9 cellular contexts compared by ENCODE assay signal in the genomic region with DNA sequence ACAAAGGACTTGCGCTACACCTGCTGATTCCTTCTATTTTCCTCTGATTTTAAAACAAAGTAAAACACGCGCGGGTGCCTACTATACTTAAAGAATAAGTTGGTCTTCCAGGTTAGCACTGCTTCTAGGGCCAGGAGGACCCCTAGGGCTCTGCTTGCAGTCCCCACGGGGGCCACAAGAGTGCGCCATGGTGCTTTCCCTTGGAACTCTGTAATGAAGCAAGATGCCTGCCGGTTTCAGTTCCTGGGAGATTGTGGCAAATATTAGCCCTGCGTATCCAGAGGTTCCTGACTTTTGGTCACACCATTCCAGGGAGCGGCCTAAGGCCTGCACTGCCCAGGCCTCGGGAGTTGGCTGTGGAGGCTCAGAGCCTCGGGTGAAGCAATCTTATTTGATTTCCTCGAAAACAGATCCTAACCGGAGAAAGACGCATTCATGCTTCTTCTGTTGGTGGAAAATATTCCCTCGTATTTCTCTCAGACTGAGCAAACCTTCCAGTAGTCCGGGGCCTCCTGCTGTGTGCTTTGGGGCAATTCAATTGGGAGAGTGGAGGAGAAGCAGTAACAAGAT. TPM values are rescaled to one million over a fixed set of nuclear protein-coding genes. Genes with fewer than 3 reads are reported as not detected.
DNase-seq lines count a peak whose midpoint lies in the region; ATAC-seq, FAIRE-seq and TF ChIP-seq lines count a peak whose summit lies in the region.
"Had no signal": no experiment of that assay in that cellular context is flagged by ENCODE, and none has a peak within 500 bp of the region (broad histone marks: within the 10 kb centered on the region; RNA-seq: fewer than 3 reads in every experiment).

No MANE protein-coding gene starts in this region.

- H4K20me1 ChIP-seq in osteoblast (ENCODE audit: insufficient read depth, low read length): no peaks in the 10 kb centered on the region

- DNase-seq in EL: peak; percentile 77
- DNase-seq in Kasumi-1 (lab: John Stamatoyannopoulos, UW): peak; percentile 64 to 75
- DNase-seq in RKO (ENCODE audit: low spot score): peak; percentile 75
- peak; percentile 12 for DNase-seq in activated effector memory CD4-positive, alpha-beta T cell treated with Interleukin-2 at 50 U/mL for 16 hours
- DNase-seq in frontal cortex (ENCODE audit: low spot score in 2 of 2): peak; percentile 32 to 62
- DNase-seq in osteoblast (ENCODE audit: insufficient read length, low spot score, missing footprints): peak; percentile 92
- DNase-seq in thyroid gland: peak; percentile 80 to 81

- peak overlapping the region; percentile 60 for H3K4me3 ChIP-seq in osteoblast (ENCODE audit: insufficient read depth, low read length)
- H3K4me3 ChIP-seq in thyroid gland (replicated peaks in 1 of 3): no peak overlapping the region

- 32 to 47% methylated on average over 13 to 16 of the region's 16 CpGs for WGBS in thyroid gland, 2 donors

- intact Hi-C loops in thyroid gland (cut with DNase I): no loop called here

- H3K79me2 ChIP-seq in osteoblast (ENCODE audit: insufficient read depth, low read length): no peaks in the 10 kb centered on the region

- TF ChIP-seq POLR2A in thyroid gland (IDR thresholded peaks at IDR 0.05): no peak

- peaks cover 34% of the 10 kb centered on the region for H3K4me1 ChIP-seq in osteoblast (ENCODE audit: insufficient read depth, low read length)
- H3K4me1 ChIP-seq in thyroid gland: peaks cover 6 to 9% of the 10 kb centered on the region in 2 donors

- no peak for ATAC-seq in HG03095 (IDR thresholded peaks at IDR 0.05; ENCODE audit: unreplicated experiment)

- H3K9me3 ChIP-seq in osteoblast (ENCODE audit: low read depth, low read length): no peaks in the 10 kb centered on the region
- H3K9me3 ChIP-seq in thyroid gland: no peaks in the 10 kb centered on the region

- peak; percentile 99 for TF ChIP-seq CTCF in osteoblast (IDR thresholded peaks at IDR 0.05; ENCODE audit: extremely low read depth, low read depth, low read length)
- peak; percentile 78 to 97 (median 86) for TF ChIP-seq CTCF in thyroid gland (IDR thresholded peaks at IDR 0.05)

- H3K36me3 ChIP-seq in osteoblast (ENCODE audit: insufficient read depth, low read length) (no peaks in the 10 kb centered on the region), thyroid gland (no peaks in the 10 kb centered on the region)

- H3K4me2 ChIP-seq in osteoblast (ENCODE audit: insufficient read depth, low read length): peak overlapping the region; percentile 78

- H2AFZ ChIP-seq in osteoblast (ENCODE audit: low read length): peak overlapping the region; percentile 96

- H3K27me3 ChIP-seq in osteoblast (ENCODE audit: insufficient read depth, low read length) (no peaks in the 10 kb centered on the region), thyroid gland (no peaks in the 10 kb centered on the region)

- FAIRE-seq in frontal cortex (lab: Jason Lieb, UNC): no peak

- H3K27ac ChIP-seq in osteoblast (ENCODE audit: low read depth, low read length) (peak overlapping the region; percentile 55), thyroid gland (no peak overlapping the region)

RNA-seq across cellular contexts. Expression of a gene that starts 25.3 kb away (rescaled TPM):
- total RNA-seq in frontal cortex (not detected), osteoblast (not detected in 2 replicates), thyroid gland (under 1 TPM in 1 of 4 donors, not detected in 3; 0.13 TPM)
- total RNA-seq: glomerular endothelial cell had no signal

RNA-seq across cellular contexts. Expression of a gene that starts 59.7 kb away (rescaled TPM):
- not detected for total RNA-seq in frontal cortex
- not detected in 2 replicates for total RNA-seq in osteoblast
- total RNA-seq in thyroid gland: not detected
- total RNA-seq: glomerular endothelial cell had no signal

Comparison
In these comparisons a context has a peak if more than half of its experiments do, and no peak if none do; other contexts are left out.
1. DNase-seq: peak in every context shown above with its lines; median percentile 92 in osteoblast; 80 in thyroid gland; 77 in EL; 75 in RKO; 70 in Kasumi-1; 47 in frontal cortex; 12 in activated effector memory CD4-positive, alpha-beta T cell treated with Interleukin-2 at 50 U/mL for 16 hours.